In the genomic region with DNA sequence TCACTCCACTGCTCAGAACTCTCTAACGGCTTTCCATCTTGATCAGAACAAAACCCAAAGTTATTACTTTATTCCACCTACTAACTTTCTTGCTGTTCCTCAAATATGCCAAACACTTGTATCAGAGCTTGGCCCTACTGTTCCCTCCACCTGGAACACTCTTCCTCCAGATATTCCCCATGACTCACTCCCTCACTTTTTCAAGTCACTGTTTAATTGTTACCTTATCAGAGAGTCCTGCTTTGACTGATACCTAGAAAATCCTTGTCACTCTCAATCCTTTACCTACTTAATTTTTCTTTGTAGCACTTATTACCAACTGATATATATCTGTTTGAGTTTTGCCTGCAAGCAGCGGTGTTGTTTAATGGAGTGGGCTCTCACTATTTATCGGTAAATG, we compare ENCODE assay signal across 22 cellular contexts. TPM values are rescaled to one million over a fixed set of nuclear protein-coding genes. Genes with fewer than 3 reads are reported as not detected.
"Had no signal": no experiment of that assay in that cellular context is flagged by ENCODE, and none has a peak within 500 bp of the region (broad histone marks: within the 10 kb centered on the region; RNA-seq: fewer than 3 reads in every experiment).

No MANE protein-coding gene starts in this region.

- H3K27ac ChIP-seq: KMS-11, SJSA1, SK-N-MC had no signal

- DNase-seq: Kasumi-1, MM.1S, NCI-H1092 treated with DMSO at 0.1 percent for 48 hours, NCI-H1436, NCI-H187, NCI-H2029, NCI-H2081 treated with DMSO at 0.1 percent for 48 hours, NCI-H2171, NCI-H226, NCI-H446, NCI-H510A, NCI-H524 treated with DMSO at 0.1 percent for 48 hours, NCI-H69, NCI-H774, Right ventricle myocardium superior, RPMI8226, SIG-M5 had no signal

- FAIRE-seq: RCC 7860 had no signal

- H3K36me3 ChIP-seq: SJSA1 had no signal

- H3K9ac ChIP-seq: KMS-11 had no signal

- H3K4me2 ChIP-seq: KMS-11 had no signal

- H3K27me3 ChIP-seq: SJSA1 had no signal

- H3K4me3 ChIP-seq: SJSA1, SK-N-MC had no signal

- H3K9me3 ChIP-seq: SJSA1 had no signal

RNA-seq across cellular contexts. Expression of gene PSD, which starts 28.7 kb away (rescaled TPM):
- total RNA-seq: M059J had no signal
